Comparison of ENCODE assay signal across 8 cellular contexts in the genomic region with DNA sequence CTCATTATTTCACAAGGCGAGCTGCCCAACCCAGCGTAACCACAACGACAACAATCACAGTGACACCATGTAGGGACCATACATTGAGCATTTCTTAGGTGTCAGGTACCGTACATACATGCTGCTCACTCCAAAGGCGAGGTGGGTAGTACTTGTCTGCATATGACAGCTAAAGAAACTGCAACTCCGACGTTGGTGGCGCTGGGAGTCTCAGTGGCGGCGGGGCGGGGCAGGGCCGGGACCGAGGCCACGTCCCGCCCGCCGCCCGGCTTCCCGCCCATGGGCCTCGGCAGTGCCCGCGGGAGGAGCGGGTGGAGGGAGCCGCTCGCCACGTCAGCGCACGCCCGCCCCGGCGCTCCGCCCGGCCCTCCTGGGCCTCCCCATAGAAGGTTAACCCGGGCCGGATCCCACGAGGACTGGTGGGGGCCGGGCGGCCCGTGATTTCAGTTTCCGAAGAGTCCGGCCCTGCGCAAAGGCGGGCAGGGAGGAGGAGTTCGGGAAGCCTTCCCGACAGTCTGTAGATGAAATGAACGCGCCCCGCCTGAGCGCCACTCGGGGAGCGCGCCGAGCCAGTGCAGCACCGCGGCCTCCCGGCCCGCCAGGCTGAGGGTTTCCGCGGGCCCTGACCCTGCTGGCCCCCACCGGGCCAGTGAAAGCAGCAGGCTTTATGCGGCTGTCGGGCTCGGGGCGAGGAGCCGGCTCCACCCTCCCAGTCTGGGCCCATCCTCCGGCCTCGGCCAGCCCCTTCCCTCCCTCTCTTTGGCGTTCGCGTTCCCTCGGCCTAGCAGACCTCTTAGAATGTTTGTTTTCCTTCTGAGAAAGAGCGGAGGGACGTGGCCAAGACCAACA.
A peak's percentile ranks its signal among the peaks of the same experiment; 100 is the strongest.
DNase-seq lines count a peak whose midpoint lies in the region; ATAC-seq and TF ChIP-seq lines count a peak whose summit lies in the region.

No MANE protein-coding gene starts in this region.

- H3K36me3 Mint-ChIP-seq in T-helper 17 cell (ENCODE audit: low read depth), result no peaks in the 10 kb centered on the region

- no peaks in the 10 kb centered on the region for H3K4me1 ChIP-seq in prostate gland (replicated peaks)

- H3K9me3 ChIP-seq in T-helper 17 cell (ENCODE audit: control insufficient read depth, low read length, poor library complexity, severe bottlenecking), result no peaks in the 10 kb centered on the region
- H3K9me3 ChIP-seq in prostate gland, result no peaks in the 10 kb centered on the region

- H3K4me1 Mint-ChIP-seq in T-helper 17 cell, result peaks cover 8% of the 10 kb centered on the region

- no peaks in the 10 kb centered on the region for H3K27me3 ChIP-seq in prostate gland (replicated peaks; ENCODE audit: insufficient read depth)

- H3K4me3 Mint-ChIP-seq in T-helper 17 cell, result peak overlapping the region; percentile 91

- peak overlapping the region; percentile 9 for H3K27ac Mint-ChIP-seq in T-helper 17 cell

- H3K27me3 Mint-ChIP-seq in T-helper 17 cell, result no peaks in the 10 kb centered on the region

- DNase-seq in GM03348 (ENCODE audit: low spot score), result peak; percentile 98
- DNase-seq in GOT3 (lab: John Stamatoyannopoulos, UW), result peak; percentile 80
- DNase-seq in LNCaP clone FGC (ENCODE audit: low read depth), result peak; percentile 72
- peak; percentile 40 to 54 (median 44) for DNase-seq in T-helper 17 cell
- peak; percentile 38 to 91 (median 80) for DNase-seq in amygdala (lab: John Stamatoyannopoulos, UW)
- DNase-seq in left ventricle myocardium superior, result peak; percentile 97
- peak; percentile 90 for DNase-seq in prostate gland (ENCODE audit: low spot score)
- peak; percentile 96 for DNase-seq in ureter (ENCODE audit: low spot score)

- intact Hi-C loops in left ventricle myocardium superior (cut with micrococcal nuclease), result no loop called here
- intact Hi-C loops in prostate gland (cut with DNase I), result loop anchor here (2.0 to 10.0 kb wide), 3 partner anchors 109 to 391 kb away; partner anchors contain the start of genes FGGY and JUN

- TF ChIP-seq CTCF in LNCaP clone FGC (IDR thresholded peaks at IDR 0.05; ENCODE audit: control insufficient read depth, extremely low read depth, insufficient read depth) (no peak), prostate gland (IDR thresholded peaks at IDR 0.05) (peak in 1 of 4 experiments; percentile 9)

- ATAC-seq in T-helper 17 cell (peak; percentile 92), left ventricle myocardium superior (peak; percentile 97)

- H3K4me3 ChIP-seq in LNCaP clone FGC (ENCODE audit: low read depth, low read length) (peak overlapping the region; percentile 52), prostate gland (peak overlapping the region; percentile 38 to 49)

- H3K36me3 ChIP-seq in prostate gland, result no peaks in the 10 kb centered on the region

- peak; percentile 87 for TF ChIP-seq POLR2A in prostate gland (IDR thresholded peaks at IDR 0.05)

- WGBS in prostate gland, result under 1% methylated on average over 63 of the region's 73 CpGs

- peak overlapping the region; percentile 94 to 97 for H3K27ac ChIP-seq in prostate gland

Comparison
In these comparisons a context has a peak if more than half of its experiments do, and no peak if none do; other contexts are left out.
1. Peak in every context shown above with its lines: DNase-seq, ATAC-seq, H3K4me3 ChIP-seq and H3K27ac ChIP-seq.
2. DNase-seq: peak in every context shown above with its lines; median percentile 98 in GM03348; 97 in left ventricle myocardium superior; 96 in ureter; 90 in prostate gland; 80 in amygdala; 80 in GOT3; 72 in LNCaP clone FGC; 44 in T-helper 17 cell.